In genomic region chr19:43675269-43675879, GRCh38 we compare ENCODE assay signal across 10 cellular contexts. TPM values are rescaled to one million over a fixed set of nuclear protein-coding genes. Genes with fewer than 3 reads are reported as not detected.
A peak's percentile ranks its signal among the peaks of the same experiment; 100 is the strongest.
DNase-seq lines count a peak whose midpoint lies in the region; FAIRE-seq and TF ChIP-seq lines count a peak whose summit lies in the region.
"Had no signal": no experiment of that assay in that cellular context is flagged by ENCODE, and none has a peak within 500 bp of the region (broad histone marks: within the 10 kb centered on the region; RNA-seq: fewer than 3 reads in every experiment).

No MANE protein-coding gene starts in this region.

- FAIRE-seq in astrocyte (lab: Jason Lieb, UNC), result no peak
- FAIRE-seq in GM12892 (lab: Jason Lieb, UNC), result no peak

- H3K4me1 ChIP-seq in astrocyte (ENCODE audit: insufficient read depth, low read length) (peaks cover 24% of the 10 kb centered on the region), HAP-1 (peaks cover under 1% of the 10 kb centered on the region; the same call in 1 of the 2 replicates)

- peaks cover 17% of the 10 kb centered on the region for H3K4me1 Mint-ChIP-seq in astrocyte (ENCODE audit: low read depth, unreplicated experiment)
- peaks cover 1% of the 10 kb centered on the region for H3K4me1 Mint-ChIP-seq in neural crest cell

- H3K9ac ChIP-seq in astrocyte (ENCODE audit: low read length), result peak overlapping the region; percentile 45

- H3K4me3 Mint-ChIP-seq in astrocyte (ENCODE audit: unreplicated experiment), result peak overlapping the region; percentile 46
- H3K4me3 Mint-ChIP-seq in neural crest cell, result no peak overlapping the region
- H3K4me3 Mint-ChIP-seq: memory B cell had no signal

- no peaks in the 10 kb centered on the region for H3K36me3 Mint-ChIP-seq in astrocyte (ENCODE audit: low read depth, unreplicated experiment)
- H3K36me3 Mint-ChIP-seq in neural crest cell (ENCODE audit: low read depth), result no peaks in the 10 kb centered on the region

- H3K27me3 ChIP-seq in HL-60 (ENCODE audit: insufficient read depth, poor library complexity, severe bottlenecking) (no peaks in the 10 kb centered on the region), astrocyte (ENCODE audit: insufficient read depth, low read length) (no peaks in the 10 kb centered on the region), HAP-1 (ENCODE audit: low read depth) (no peaks in the 10 kb centered on the region)

- H3K4me3 ChIP-seq in HL-60 (replicated peaks; ENCODE audit: insufficient read depth, low read length) (no peak overlapping the region), astrocyte (ENCODE audit: insufficient read depth, low read depth, low read length) (peak overlapping the region; percentile 2), HAP-1 (no peak overlapping the region)
- H3K4me3 ChIP-seq: thoracic aorta had no signal

- H3K27me3 Mint-ChIP-seq in astrocyte (ENCODE audit: low read depth, unreplicated experiment) (no peaks in the 10 kb centered on the region), neural crest cell (ENCODE audit: low read depth) (peaks cover 32% of the 10 kb centered on the region)

- H3K9me3 ChIP-seq in astrocyte (ENCODE audit: insufficient read depth, low read depth, low read length), result no peaks in the 10 kb centered on the region
- no peaks in the 10 kb centered on the region for H3K9me3 ChIP-seq in HAP-1
- H3K9me3 ChIP-seq: thoracic aorta had no signal

- H4K20me1 ChIP-seq in astrocyte (ENCODE audit: insufficient read depth, low read length), result no peaks in the 10 kb centered on the region

- peak; percentile 27 for DNase-seq in GM03348 (ENCODE audit: low spot score)
- DNase-seq in HL-60 (ENCODE audit: low read depth in 1 of 2, low spot score in 1 of 2), result no peak
- peak; percentile 54 for DNase-seq in astrocyte (ENCODE audit: low read depth)
- no peak for DNase-seq in neural crest cell (ENCODE audit: low read depth, low spot score)
- no peak for DNase-seq in NCI-H748 treated with DMSO at 0.1 percent for 48 hours (lab: John Stamatoyannopoulos, UW)
- no peak for DNase-seq in NCI-H524 (lab: John Stamatoyannopoulos, UW)
- DNase-seq in HAP-1 (ENCODE audit: low spot score in 2 of 2), result no peak
- no peak for DNase-seq in GM12892 (ENCODE audit: insufficient read length)

- no peak for TF ChIP-seq POLR2A in GM12892 (IDR thresholded peaks at IDR 0.05; ENCODE audit: low read depth, low read length)

- H3K9me3 Mint-ChIP-seq in astrocyte (ENCODE audit: unreplicated experiment) (no peaks in the 10 kb centered on the region), neural crest cell (no peaks in the 10 kb centered on the region)
- H3K9me3 Mint-ChIP-seq: memory B cell had no signal

- H3K27ac Mint-ChIP-seq in astrocyte (ENCODE audit: unreplicated experiment) (peak overlapping the region; percentile 73), neural crest cell (ENCODE audit: unreplicated experiment) (peak overlapping the region; percentile 13)
- H3K27ac Mint-ChIP-seq: memory B cell had no signal

- peak overlapping the region; percentile 88 for H3K27ac ChIP-seq in HL-60 (replicated peaks)
- H3K27ac ChIP-seq in astrocyte (ENCODE audit: low read depth, low read length), result no peak overlapping the region
- H3K27ac ChIP-seq: thoracic aorta had no signal

- in situ Hi-C loops in HAP-1 (cut with MboI; ENCODE audit: low sequenced_read_pairs), result no loop called here

- H2AFZ ChIP-seq in astrocyte (ENCODE audit: low read depth, low read length), result peak overlapping the region; percentile 51

- no peak for TF ChIP-seq CTCF in HL-60 (IDR thresholded peaks at IDR 0.05; ENCODE audit: insufficient read depth, low read length)
- TF ChIP-seq CTCF in astrocyte (IDR thresholded peaks at IDR 0.05; ENCODE audit: insufficient read depth, low read depth, low read length), result no peak
- no peak for TF ChIP-seq CTCF in neural crest cell (conservative IDR thresholded peaks at IDR 0.05)

- no peaks in the 10 kb centered on the region for H3K36me3 ChIP-seq in astrocyte (ENCODE audit: insufficient read depth, low read length)
- no peaks in the 10 kb centered on the region for H3K36me3 ChIP-seq in HAP-1 (replicated peaks)
- H3K36me3 ChIP-seq: thoracic aorta had no signal

- H3K4me2 ChIP-seq in astrocyte (ENCODE audit: low read length), result peak overlapping the region; percentile 60

- no peaks in the 10 kb centered on the region for H3K79me2 ChIP-seq in astrocyte (ENCODE audit: insufficient read depth, low read length)

RNA-seq across cellular contexts. Expression of gene PLAUR, which starts 5.4 kb away (rescaled TPM):
- total RNA-seq in astrocyte, result 112 and 116 TPM in 2 replicates
- 31.4 and 33.6 TPM in 2 replicates for total RNA-seq in neural crest cell
- 5.9 TPM for polyA plus RNA-seq in GM12892 (2012; ENCODE audit: missing spikeins)

RNA-seq across cellular contexts. Expression of gene CADM4, which starts 35.7 kb away (rescaled TPM):
- total RNA-seq in astrocyte, result 40.8 and 52.1 TPM in 2 replicates
- 74.4 and 78.5 TPM in 2 replicates for total RNA-seq in neural crest cell
- polyA plus RNA-seq in GM12892 (2012; ENCODE audit: missing spikeins), result not detected

RNA-seq across cellular contexts. Expression of gene IRGC, which starts 40.5 kb away (rescaled TPM):
- total RNA-seq in astrocyte (not detected in 2 replicates), neural crest cell (not detected in 2 replicates)
- not detected for polyA plus RNA-seq in GM12892 (2012; ENCODE audit: missing spikeins)
- total RNA-seq: thoracic aorta had no signal

RNA-seq across cellular contexts. Expression of gene ZNF428, which starts 55.9 kb away (rescaled TPM):
- total RNA-seq in astrocyte (53.4 and 54.7 TPM in 2 replicates), neural crest cell (114 and 117 TPM in 2 replicates)
- 15.3 TPM for polyA plus RNA-seq in GM12892 (2012; ENCODE audit: missing spikeins)

Comparison
In these comparisons a context has a peak if more than half of its experiments do, and no peak if none do; other contexts are left out.
1. DNase-seq: peak in GM03348 (single experiment) and astrocyte (single experiment); none in HL-60 (0 of 2), neural crest cell (single experiment), NCI-H748 treated with DMSO at 0.1 percent for 48 hours (single experiment), NCI-H524 (0 of 2), HAP-1 (0 of 2) and GM12892 (single experiment).